Comparison of ENCODE assay signal across 8 cellular contexts in genomic region chr6:154229796-154230195, GRCh38.
DNase-seq lines count a peak whose midpoint lies in the region; ATAC-seq and TF ChIP-seq lines count a peak whose summit lies in the region.

No MANE protein-coding gene starts in this region.

- H3K4me3 Mint-ChIP-seq in chondrocyte (ENCODE audit: unreplicated experiment): no peak overlapping the region
- H3K4me3 Mint-ChIP-seq in type B pancreatic cell: no peak overlapping the region

- H3K9me3 Mint-ChIP-seq in chondrocyte (ENCODE audit: low read depth) (no peaks in the 10 kb centered on the region), type B pancreatic cell (no peaks in the 10 kb centered on the region)

- H3K4me1 Mint-ChIP-seq in chondrocyte (ENCODE audit: low read depth): peaks cover 5% of the 10 kb centered on the region
- no peaks in the 10 kb centered on the region for H3K4me1 Mint-ChIP-seq in type B pancreatic cell (ENCODE audit: unreplicated experiment)

- H3K27me3 ChIP-seq in esophagus squamous epithelium: no peaks in the 10 kb centered on the region

- H3K36me3 Mint-ChIP-seq in chondrocyte (ENCODE audit: low read depth): no peaks in the 10 kb centered on the region
- H3K36me3 Mint-ChIP-seq in type B pancreatic cell: no peaks in the 10 kb centered on the region

- WGBS in esophagus squamous epithelium, 2 donors: 52 to 79% methylated on average over 6 of the region's 6 CpGs

- H3K27ac Mint-ChIP-seq in chondrocyte (ENCODE audit: unreplicated experiment) (no peak overlapping the region), type B pancreatic cell (no peak overlapping the region)

- no peak for TF ChIP-seq CTCF in chondrocyte (IDR thresholded peaks at IDR 0.05)
- TF ChIP-seq CTCF in esophagus squamous epithelium (IDR thresholded peaks at IDR 0.05): no peak
- TF ChIP-seq CTCF in type B pancreatic cell (conservative IDR thresholded peaks at IDR 0.05): no peak

- H3K27me3 Mint-ChIP-seq in chondrocyte (ENCODE audit: low read depth) (peaks cover 2% of the 10 kb centered on the region), type B pancreatic cell (no peaks in the 10 kb centered on the region)

- peak; percentile 69 for ATAC-seq in GM18873 (IDR thresholded peaks at IDR 0.05; ENCODE audit: low FRiP score, unreplicated experiment)
- peak; percentile 81 for ATAC-seq in HG02973 (IDR thresholded peaks at IDR 0.05; ENCODE audit: unreplicated experiment)
- peak; percentile 77 to 84 for ATAC-seq in activated CD4-positive, CD25-positive, alpha-beta regulatory T cell treated with anti-CD3 and anti-CD28 coated beads, Interleukin-2, amount 50 U/mL, for 24 hours

- intact Hi-C loops in esophagus squamous epithelium (cut with DNase I): no loop called here

- no peak overlapping the region for H3K27ac ChIP-seq in esophagus squamous epithelium

- peaks cover 0 to 13% (median 0%) of the 10 kb centered on the region in 3 donors for H3K4me1 ChIP-seq in esophagus squamous epithelium

- DNase-seq in stimulated activated CD4-positive, alpha-beta T cell treated with anti-CD3 and anti-CD28 coated beads, Interleukin-2, amount 100 ng/mL, for 24 hours: peak; percentile 66 to 70
- DNase-seq in chondrocyte (ENCODE audit: low spot score) (no peak), NAMALWA (ENCODE audit: low spot score) (no peak), esophagus squamous epithelium (lab: John Stamatoyannopoulos, UW) (no peak), type B pancreatic cell (ENCODE audit: extremely low spot score, unreplicated experiment) (no peak)

- peak overlapping the region in 1 of 4 donors; percentile 23 for H3K4me3 ChIP-seq in esophagus squamous epithelium

- no peaks in the 10 kb centered on the region for H3K36me3 ChIP-seq in esophagus squamous epithelium

- TF ChIP-seq POLR2A in esophagus squamous epithelium (IDR thresholded peaks at IDR 0.05): no peak

- no peaks in the 10 kb centered on the region for H3K9me3 ChIP-seq in esophagus squamous epithelium

Comparison
In these comparisons a context has a peak if more than half of its experiments do, and no peak if none do; other contexts are left out.
1. DNase-seq: peak in stimulated activated CD4-positive, alpha-beta T cell treated with anti-CD3 and anti-CD28 coated beads, Interleukin-2, amount 100 ng/mL, for 24 hours (2 of 2); none in chondrocyte (single experiment), NAMALWA (single experiment), esophagus squamous epithelium (single experiment) and type B pancreatic cell (single experiment).
2. Peak in every context shown above with its lines, with median percentiles within 50 percentile points of each other: ATAC-seq.